ENCODE assay signal across 21 cellular contexts in genomic region chr18:60445341-60445740, GRCh38.
DNase-seq lines count a peak whose midpoint lies in the region; ATAC-seq and TF ChIP-seq lines count a peak whose summit lies in the region.
"Had no signal": no experiment of that assay in that cellular context is flagged by ENCODE, and none has a peak within 500 bp of the region (broad histone marks: within the 10 kb centered on the region; RNA-seq: fewer than 3 reads in every experiment).

No MANE protein-coding gene starts in this region.

- no peaks in the 10 kb centered on the region for H3K4me1 ChIP-seq in aorta (ENCODE audit: control insufficient read depth in 1 of 2, insufficient read depth in 2 of 2, low read length in 2 of 2)
- H3K4me1 ChIP-seq: BLaER1 treated with 17β-estradiol and CSF1 and Interleukin-3, amounts not matched to agents 10 nM and 100 nM had no signal

- DNase-seq in GM04503 (ENCODE audit: low read depth) (peak; percentile 44), dedifferentiated amniotic fluid mesenchymal stem cell (ENCODE audit: extremely low spot score) (peak; percentile 39), non-pigmented ciliary epithelial cell (ENCODE audit: low read depth) (peak; percentile 43), aorta (no peak), immature natural killer cell (no peak), NOMO-1 treated with dmso at 0.1 percent for 144 hours (lab: John Stamatoyannopoulos, UW; ENCODE audit: unreplicated experiment) (no peak)
- DNase-seq: DMS 273 treated with DMSO at 0.1 percent for 48 hours, HCEC 1CT, MM.1S, NCI-H1105, NCI-H187, NCI-H2171 treated with DMSO at 0.1 percent for 48 hours, NCI-H510A, NCI-H82 had no signal

- no peaks in the 10 kb centered on the region for H3K4me1 Mint-ChIP-seq in immature natural killer cell

- H3K9me3 Mint-ChIP-seq in immature natural killer cell = peaks cover 21 to 30% (median 27%) of the 10 kb centered on the region in 6 donors

- no peak overlapping the region for H3K4me3 Mint-ChIP-seq in immature natural killer cell

- intact Hi-C loops in aorta (cut with DNase I) = no loop called here

- peaks cover 4% of the 10 kb centered on the region for H3K9me3 ChIP-seq in aorta (ENCODE audit: control insufficient read depth, low read length)

- H3K36me3 Mint-ChIP-seq in immature natural killer cell = no peaks in the 10 kb centered on the region

- H3K27ac ChIP-seq in aorta (ENCODE audit: low read depth in 1 of 2, low read length in 2 of 2) = no peak overlapping the region
- H3K27ac ChIP-seq: BLaER1 treated with 17β-estradiol and CSF1 and Interleukin-3, amounts not matched to agents 10 nM and 100 nM; KMS-11; SK-N-MC had no signal

- H3K36me3 ChIP-seq in aorta (ENCODE audit: control insufficient read depth in 1 of 2, insufficient read depth in 2 of 2, low read length in 1 of 2) = no peaks in the 10 kb centered on the region
- H3K36me3 ChIP-seq: BLaER1 treated with 17β-estradiol and CSF1 and Interleukin-3, amounts not matched to agents 10 nM and 100 nM had no signal

- H3K27ac Mint-ChIP-seq in immature natural killer cell = no peak overlapping the region

- ATAC-seq in SK-N-SH treated with all-trans-retinoic acid at 6 μM for 48 hours = peak; percentile 45
- ATAC-seq in HG03097 (IDR thresholded peaks at IDR 0.05; ENCODE audit: low FRiP score, unreplicated experiment) = no peak
- ATAC-seq in aorta (ENCODE audit: low FRiP score) = no peak
- ATAC-seq: Panc1, Right ventricle myocardium inferior had no signal

- no peaks in the 10 kb centered on the region for H3K27me3 Mint-ChIP-seq in immature natural killer cell (ENCODE audit: low read depth in 3 of 3)

- H3K4me3 ChIP-seq in aorta (ENCODE audit: low read length in 2 of 2) = no peak overlapping the region
- H3K4me3 ChIP-seq: BLaER1 treated with 17β-estradiol and CSF1 and Interleukin-3, amounts not matched to agents 10 nM and 100 nM; SK-N-MC had no signal

- no peaks in the 10 kb centered on the region for H3K27me3 ChIP-seq in aorta (ENCODE audit: control insufficient read depth in 1 of 2, insufficient read depth in 2 of 2, low read length in 1 of 2)
- H3K27me3 ChIP-seq: BLaER1 treated with 17β-estradiol and CSF1 and Interleukin-3, amounts not matched to agents 10 nM and 100 nM had no signal

TF ChIP-seq in SK-N-SH treated with all-trans-retinoic acid at 6 μM for 48 hours, 23 proteins besides CTCF, POLR2A, EP300 and RAD21:
- TF ChIP-seq TCF4 (CRISPR knock-in tag; IDR thresholded peaks at IDR 0.05; ENCODE audit: borderline replicate concordance) = no peak
- TF ChIP-seq ISL1 (CRISPR knock-in tag; IDR thresholded peaks at IDR 0.05) = 0 out of 2 replicates have a peak, but pooled peaks have one; percentile 11
TF ChIP-seq in SK-N-SH treated with all-trans-retinoic acid at 6 μM for 48 hours: peak in this region for 1.

Comparison
In these comparisons a context has a peak if more than half of its experiments do, and no peak if none do; other contexts are left out.
1. DNase-seq: peak in GM04503 (single experiment), dedifferentiated amniotic fluid mesenchymal stem cell (single experiment) and non-pigmented ciliary epithelial cell (single experiment); none in aorta (0 of 2), immature natural killer cell (0 of 3) and NOMO-1 treated with dmso at 0.1 percent for 144 hours (single experiment).